ENCODE assay signal across 12 cellular contexts in the genomic region with DNA sequence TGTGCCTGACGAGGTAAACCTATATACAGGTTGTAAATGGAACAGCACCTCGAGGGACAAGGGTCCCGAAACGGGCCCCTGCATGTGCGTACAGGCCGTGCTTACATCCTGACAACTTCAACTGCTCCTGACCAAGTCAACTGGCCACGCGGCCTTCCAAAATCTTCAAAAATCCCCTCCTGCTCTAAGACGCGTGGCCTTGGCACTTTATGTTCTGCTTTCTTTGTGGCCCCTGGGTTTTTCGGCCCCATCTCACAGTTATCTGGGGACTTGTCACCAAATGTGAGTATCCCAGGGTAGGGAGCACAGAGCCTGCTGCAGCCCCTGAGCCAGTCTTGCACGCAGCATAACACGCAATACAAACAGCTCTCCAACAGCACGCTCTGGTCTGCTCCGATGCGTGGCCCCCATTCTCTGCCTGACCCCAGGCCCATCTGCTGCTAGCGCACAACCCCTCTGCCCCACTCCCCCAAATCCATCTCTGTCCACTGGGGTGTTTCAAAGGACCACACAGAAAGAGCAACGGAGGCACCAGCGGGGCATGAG. TPM values are rescaled to one million over a fixed set of nuclear protein-coding genes. Genes with fewer than 3 reads are reported as not detected.
DNase-seq lines count a peak whose midpoint lies in the region; ATAC-seq and TF ChIP-seq lines count a peak whose summit lies in the region.
"Had no signal": no experiment of that assay in that cellular context is flagged by ENCODE, and none has a peak within 500 bp of the region (broad histone marks: within the 10 kb centered on the region; RNA-seq: fewer than 3 reads in every experiment).

No MANE protein-coding gene starts in this region.

- DNase-seq in DMS53 (lab: John Stamatoyannopoulos, UW) (peak; percentile 64), DMS53 treated with DMSO at 0.1 percent for 48 hours (lab: John Stamatoyannopoulos, UW; ENCODE audit: unreplicated experiment) (no peak), coronary artery (ENCODE audit: low spot score) (no peak), mesothelial cell of epicardium (ENCODE audit: low spot score in 2 of 2, unreplicated experiment in 2 of 2) (no peak), tibial artery (no peak)
- DNase-seq: activated CD8-positive, alpha-beta memory T cell treated with anti-CD3 and anti-CD28 coated beads, Interleukin-2, amount 50 U/mL, for 48 hours; natural killer cell; T-helper 1 cell had no signal

- TF ChIP-seq CTCF in coronary artery (IDR thresholded peaks at IDR 0.05) (no peak), mesothelial cell of epicardium (IDR thresholded peaks at IDR 0.05; ENCODE audit: unreplicated experiment) (no peak), tibial artery (IDR thresholded peaks at IDR 0.05) (no peak)

- H3K27ac ChIP-seq in coronary artery (peak overlapping the region; percentile 19 to 78), subcutaneous abdominal adipose tissue (ENCODE audit: low read depth, low read length) (peak overlapping the region; percentile 86), tibial artery (peak overlapping the region in 1 of 2 donors; percentile 21)
- H3K27ac ChIP-seq: 22Rv1 had no signal

- H3K36me3 Mint-ChIP-seq in mesothelial cell of epicardium, result peaks cover 4% of the 10 kb centered on the region
- H3K36me3 Mint-ChIP-seq: natural killer cell had no signal

- H3K4me1 Mint-ChIP-seq in mesothelial cell of epicardium, result peaks cover 53% of the 10 kb centered on the region

- ATAC-seq in HG02884 (IDR thresholded peaks at IDR 0.05; ENCODE audit: unreplicated experiment) (no peak), GM21423 (IDR thresholded peaks at IDR 0.05; ENCODE audit: unreplicated experiment) (no peak)
- ATAC-seq: natural killer cell had no signal

- H3K27me3 ChIP-seq in subcutaneous abdominal adipose tissue (ENCODE audit: control insufficient read depth in 5 of 5, insufficient read depth in 4 of 5, low read length in 5 of 5) (no peaks in the 10 kb centered on the region), tibial artery (peaks cover 0 to 11% of the 10 kb centered on the region in 2 donors)

- peak overlapping the region in 4 of 5 donors; percentile 55 to 81 (median 58) for H3K9ac ChIP-seq in subcutaneous abdominal adipose tissue (ENCODE audit: low read length in 5 of 5)

- H3K4me3 ChIP-seq in coronary artery, result no peak overlapping the region
- H3K4me3 ChIP-seq in subcutaneous abdominal adipose tissue (ENCODE audit: low read depth in 1 of 5, low read length in 5 of 5), result peak overlapping the region in 3 of 5 donors; percentile 2 to 27 (median 27)
- no peak overlapping the region for H3K4me3 ChIP-seq in tibial artery

- no peaks in the 10 kb centered on the region for H3K9me3 Mint-ChIP-seq in mesothelial cell of epicardium
- H3K9me3 Mint-ChIP-seq: natural killer cell had no signal

- H3K27ac Mint-ChIP-seq in mesothelial cell of epicardium, result peak overlapping the region; percentile 94

- peaks cover 16 to 74% (median 66%) of the 10 kb centered on the region in 5 donors for H3K4me1 ChIP-seq in subcutaneous abdominal adipose tissue (ENCODE audit: control insufficient read depth in 5 of 5, insufficient read depth in 5 of 5, low read length in 5 of 5)
- H3K4me1 ChIP-seq in tibial artery, result peaks cover 0 to 5% (median 0%) of the 10 kb centered on the region in 4 donors

- intact Hi-C loops in tibial artery (cut with DNase I; ENCODE audit: low total_unique reads), result no loop called here

- H3K27me3 Mint-ChIP-seq in mesothelial cell of epicardium (ENCODE audit: low read depth), result no peaks in the 10 kb centered on the region

- H3K9me3 ChIP-seq in subcutaneous abdominal adipose tissue (ENCODE audit: control insufficient read depth in 5 of 5, low read length in 5 of 5), result no peaks in the 10 kb centered on the region
- no peaks in the 10 kb centered on the region for H3K9me3 ChIP-seq in tibial artery

- peak overlapping the region; percentile 47 for H3K4me3 Mint-ChIP-seq in mesothelial cell of epicardium
- H3K4me3 Mint-ChIP-seq: natural killer cell had no signal

- H3K36me3 ChIP-seq in subcutaneous abdominal adipose tissue (ENCODE audit: control insufficient read depth in 5 of 5, insufficient read depth in 5 of 5, low read length in 5 of 5), result no peaks in the 10 kb centered on the region
- H3K36me3 ChIP-seq in tibial artery, result no peaks in the 10 kb centered on the region

RNA-seq across cellular contexts. Expression of a gene that starts 0.7 kb away (rescaled TPM):
- total RNA-seq in mesothelial cell of epicardium, result 13.6 to 16.9 TPM (median 15.4 TPM) in 3 replicates

Comparison
In these comparisons a context has a peak if more than half of its experiments do, and no peak if none do; other contexts are left out.
1. H3K4me3 ChIP-seq: peak in subcutaneous abdominal adipose tissue (3 of 5); none in coronary artery (single experiment) and tibial artery (0 of 2).